15 cellular contexts compared by ENCODE assay signal in the genomic region with DNA sequence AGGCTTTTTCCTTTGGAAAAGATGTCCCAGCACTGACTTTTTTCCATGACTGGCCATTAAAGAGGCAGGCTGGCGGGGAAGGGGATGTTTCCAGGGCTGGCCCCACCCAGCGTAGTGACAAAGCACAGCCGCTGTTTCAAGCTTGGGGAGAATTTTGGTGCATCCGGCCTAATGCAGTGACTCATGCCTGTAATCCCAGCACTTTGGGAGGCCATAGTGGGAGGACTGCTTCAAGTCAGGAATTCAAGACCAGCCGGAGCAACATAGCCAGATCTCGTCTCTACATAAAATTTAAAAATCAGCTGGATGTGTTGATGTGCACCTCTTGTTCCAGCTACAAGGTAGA.
DNase-seq lines count a peak whose midpoint lies in the region; ATAC-seq, FAIRE-seq and TF ChIP-seq lines count a peak whose summit lies in the region.
"Had no signal": no experiment of that assay in that cellular context is flagged by ENCODE, and none has a peak within 500 bp of the region (broad histone marks: within the 10 kb centered on the region; RNA-seq: fewer than 3 reads in every experiment).

No MANE protein-coding gene starts in this region.

- DNase-seq in GM03348 (ENCODE audit: low spot score) (peak; percentile 62), amniotic epithelial cell (ENCODE audit: low read depth) (peak; percentile 67), right atrium auricular region (ENCODE audit: low spot score) (peak; percentile 64), HTR-8/SVneo (ENCODE audit: insufficient read length, low spot score) (no peak)
- no peak for DNase-seq in central memory CD4-positive, alpha-beta T cell
- no peak for DNase-seq in activated T-cell treated with anti-CD3 and anti-CD28 coated beads, Interleukin-2, amount 50 U/mL, for 72 hours
- DNase-seq: activated CD4-positive, alpha-beta T cell treated with anti-CD3 and anti-CD28 coated beads, Interleukin-2, amount 50 U/mL, for 1 hour; activated T-cell treated with anti-CD3 and anti-CD28 coated beads, Interleukin-2, amount 50 U/mL, for 1 hour; DMS153; midbrain; NCI-H2107; occipital lobe had no signal

- peaks cover 16% of the 10 kb centered on the region for H3K27me3 Mint-ChIP-seq in activated T-cell treated with anti-CD3 and anti-CD28 coated beads, Interleukin-2, amount 50 U/mL, for 72 hours (ENCODE audit: low read depth)

- H3K27ac ChIP-seq in right atrium auricular region: peak overlapping the region; percentile 72 to 79
- H3K27ac ChIP-seq in skeletal muscle tissue (ENCODE audit: low read depth, low read length): peak overlapping the region; percentile 58
- H3K27ac ChIP-seq: adrenal gland had no signal

- no peaks in the 10 kb centered on the region for H3K27me3 ChIP-seq in right atrium auricular region
- H3K27me3 ChIP-seq in skeletal muscle tissue (ENCODE audit: control insufficient read depth in 3 of 3, insufficient read depth in 3 of 3, low read length in 3 of 3): no peaks in the 10 kb centered on the region
- H3K27me3 ChIP-seq: adrenal gland had no signal

- no peak overlapping the region for H3K9ac ChIP-seq in skeletal muscle tissue (ENCODE audit: low read depth in 1 of 3, low read length in 3 of 3)

- ATAC-seq in HG03135 (IDR thresholded peaks at IDR 0.05; ENCODE audit: unreplicated experiment): no peak
- ATAC-seq in activated T-cell treated with anti-CD3 and anti-CD28 coated beads, Interleukin-2, amount 50 U/mL, for 72 hours (replicated peaks in 1 of 2): no peak

- H3K9me3 ChIP-seq in right atrium auricular region: no peaks in the 10 kb centered on the region
- no peaks in the 10 kb centered on the region for H3K9me3 ChIP-seq in skeletal muscle tissue (ENCODE audit: control insufficient read depth in 3 of 3, low read length in 3 of 3)
- H3K9me3 ChIP-seq: adrenal gland had no signal

- TF ChIP-seq CTCF in right atrium auricular region (IDR thresholded peaks at IDR 0.05): no peak

- no peak overlapping the region for H3K4me3 ChIP-seq in right atrium auricular region
- no peak overlapping the region for H3K4me3 ChIP-seq in skeletal muscle tissue (ENCODE audit: low read length in 3 of 3)
- H3K4me3 ChIP-seq: adrenal gland had no signal

- no peak overlapping the region for H3K27ac Mint-ChIP-seq in activated T-cell treated with anti-CD3 and anti-CD28 coated beads, Interleukin-2, amount 50 U/mL, for 72 hours

- H3K4me1 ChIP-seq in right atrium auricular region (peaks cover 0 to 4% of the 10 kb centered on the region in 2 donors), skeletal muscle tissue (ENCODE audit: control insufficient read depth in 3 of 3, insufficient read depth in 3 of 3, low read length in 3 of 3) (no peaks in the 10 kb centered on the region)
- H3K4me1 ChIP-seq: adrenal gland had no signal

- H3K36me3 ChIP-seq in right atrium auricular region (no peaks in the 10 kb centered on the region), skeletal muscle tissue (ENCODE audit: control insufficient read depth in 3 of 3, insufficient read depth in 3 of 3, low read length in 3 of 3) (no peaks in the 10 kb centered on the region)
- H3K36me3 ChIP-seq: adrenal gland had no signal

- H3K4me3 Mint-ChIP-seq in activated T-cell treated with anti-CD3 and anti-CD28 coated beads, Interleukin-2, amount 50 U/mL, for 72 hours: no peak overlapping the region

- H3K36me3 Mint-ChIP-seq in activated T-cell treated with anti-CD3 and anti-CD28 coated beads, Interleukin-2, amount 50 U/mL, for 72 hours (ENCODE audit: insufficient read depth in 2 of 2): peaks cover 0 to 10% of the 10 kb centered on the region in 2 donors

- H3K4me1 Mint-ChIP-seq in activated T-cell treated with anti-CD3 and anti-CD28 coated beads, Interleukin-2, amount 50 U/mL, for 72 hours (ENCODE audit: low read depth): no peaks in the 10 kb centered on the region

- H3K9me3 Mint-ChIP-seq in activated T-cell treated with anti-CD3 and anti-CD28 coated beads, Interleukin-2, amount 50 U/mL, for 72 hours: peaks cover 2 to 9% of the 10 kb centered on the region in 2 donors

- no peak for FAIRE-seq in HTR-8/SVneo (lab: Jason Lieb, UNC)

Comparison
In these comparisons a context has a peak if more than half of its experiments do, and no peak if none do; other contexts are left out.
1. DNase-seq: peak in GM03348 (single experiment), amniotic epithelial cell (single experiment) and right atrium auricular region (single experiment); none in central memory CD4-positive, alpha-beta T cell (single experiment), HTR-8/SVneo (single experiment) and activated T-cell treated with anti-CD3 and anti-CD28 coated beads, Interleukin-2, amount 50 U/mL, for 72 hours (0 of 2).